In the genomic region with DNA sequence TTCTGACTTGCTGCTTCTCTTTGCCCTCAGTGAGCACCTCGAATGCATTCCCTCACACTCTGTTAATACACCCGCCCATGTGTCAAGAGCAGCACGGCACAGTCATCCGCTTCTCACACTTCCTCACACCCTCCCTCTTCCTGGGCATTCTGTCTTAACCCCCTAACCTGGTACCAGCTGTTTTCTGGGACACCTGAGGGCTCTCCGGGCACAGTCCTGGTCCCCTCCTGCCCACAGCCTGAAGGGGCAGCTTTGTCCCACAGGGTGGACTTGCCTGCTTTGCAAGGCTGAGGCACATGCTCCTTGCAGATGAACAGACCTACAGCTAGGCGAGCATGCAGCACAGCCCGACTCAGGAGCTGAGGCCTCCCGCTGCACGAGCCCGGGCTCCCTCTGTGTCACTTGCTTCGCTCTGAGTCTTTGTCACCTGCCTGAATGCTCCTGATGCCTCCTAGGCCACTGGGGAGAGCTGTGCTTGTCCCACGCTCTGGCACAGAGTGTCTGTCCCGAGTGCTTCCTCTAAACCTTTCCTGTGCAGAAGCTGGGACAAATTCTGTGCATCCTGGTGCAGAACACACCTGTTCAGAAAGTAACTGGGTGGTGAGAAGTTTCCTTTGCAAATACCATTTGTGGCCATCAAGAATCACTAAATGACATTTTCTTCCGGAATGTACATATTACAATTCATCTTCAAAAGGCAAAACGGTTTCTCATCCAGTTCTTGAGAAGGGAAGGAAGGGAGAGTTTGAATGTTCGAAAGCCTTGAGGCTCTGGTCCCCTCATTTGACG, we compare ENCODE assay signal across 8 cellular contexts. TPM values are rescaled to one million over a fixed set of nuclear protein-coding genes. Genes with fewer than 3 reads are reported as not detected.
DNase-seq lines count a peak whose midpoint lies in the region; ATAC-seq and TF ChIP-seq lines count a peak whose summit lies in the region.

No MANE protein-coding gene starts in this region.

- no peak overlapping the region for H3K4me3 ChIP-seq in coronary artery

- DNase-seq in activated CD4-positive, alpha-beta T cell treated with anti-CD3 and anti-CD28 coated beads, Interleukin-2, amount 10 ng/mL, durations not matched to agents 24 days and 14 days, result peak; percentile 64
- no peak for DNase-seq in activated CD4-positive, alpha-beta T cell treated with anti-CD3 and anti-CD28 coated beads, Interleukin-2, amount 50 U/mL, for 1 hour
- DNase-seq in coronary artery (ENCODE audit: low spot score) (peak; percentile 71), NCI-H446 (lab: John Stamatoyannopoulos, UW) (no peak), middle frontal gyrus (ENCODE audit: extremely low spot score, low spot score) (no peak)

- peak overlapping the region; percentile 64 for H3K27ac Mint-ChIP-seq in activated CD4-positive, alpha-beta T cell treated with anti-CD3 and anti-CD28 coated beads, Interleukin-2, amount 10 ng/mL, durations not matched to agents 24 days and 14 days
- H3K27ac Mint-ChIP-seq in stimulated activated naive CD8-positive, alpha-beta T cell treated with anti-CD3 and anti-CD28 coated beads, Interleukin-15, Interleukin-2, amounts not matched to agents 100 ng/mL and 50 ng/mL, for 24 hours, result peak overlapping the region; percentile 78

- H3K36me3 Mint-ChIP-seq in activated CD4-positive, alpha-beta T cell treated with anti-CD3 and anti-CD28 coated beads, Interleukin-2, amount 10 ng/mL, durations not matched to agents 24 days and 14 days (ENCODE audit: low read depth), result peaks cover 19% of the 10 kb centered on the region
- H3K36me3 Mint-ChIP-seq in stimulated activated naive CD8-positive, alpha-beta T cell treated with anti-CD3 and anti-CD28 coated beads, Interleukin-15, Interleukin-2, amounts not matched to agents 100 ng/mL and 50 ng/mL, for 24 hours (ENCODE audit: low read depth), result peaks cover 31% of the 10 kb centered on the region

- H3K27me3 Mint-ChIP-seq in activated CD4-positive, alpha-beta T cell treated with anti-CD3 and anti-CD28 coated beads, Interleukin-2, amount 10 ng/mL, durations not matched to agents 24 days and 14 days, result no peaks in the 10 kb centered on the region
- H3K27me3 Mint-ChIP-seq in stimulated activated naive CD8-positive, alpha-beta T cell treated with anti-CD3 and anti-CD28 coated beads, Interleukin-15, Interleukin-2, amounts not matched to agents 100 ng/mL and 50 ng/mL, for 24 hours, result peaks cover 4% of the 10 kb centered on the region

- H3K27ac ChIP-seq in coronary artery, result no peak overlapping the region

- H3K4me3 Mint-ChIP-seq in activated CD4-positive, alpha-beta T cell treated with anti-CD3 and anti-CD28 coated beads, Interleukin-2, amount 10 ng/mL, durations not matched to agents 24 days and 14 days, result peak overlapping the region; percentile 54
- peak overlapping the region; percentile 32 for H3K4me3 Mint-ChIP-seq in stimulated activated naive CD8-positive, alpha-beta T cell treated with anti-CD3 and anti-CD28 coated beads, Interleukin-15, Interleukin-2, amounts not matched to agents 100 ng/mL and 50 ng/mL, for 24 hours

- peak; percentile 24 for ATAC-seq in HG03439 (IDR thresholded peaks at IDR 0.05; ENCODE audit: unreplicated experiment)
- ATAC-seq in GM21381 (IDR thresholded peaks at IDR 0.05; ENCODE audit: unreplicated experiment), result no peak

- intact Hi-C loops in activated CD4-positive, alpha-beta T cell treated with anti-CD3 and anti-CD28 coated beads, Interleukin-2, amount 10 ng/mL, durations not matched to agents 24 days and 14 days (cut with micrococcal nuclease), result loop anchor here (2.0 kb wide), 1 partner anchor 35 kb away; no protein-coding TSS in a partner anchor

- H3K4me1 Mint-ChIP-seq in activated CD4-positive, alpha-beta T cell treated with anti-CD3 and anti-CD28 coated beads, Interleukin-2, amount 10 ng/mL, durations not matched to agents 24 days and 14 days, result peaks cover 37% of the 10 kb centered on the region
- H3K4me1 Mint-ChIP-seq in stimulated activated naive CD8-positive, alpha-beta T cell treated with anti-CD3 and anti-CD28 coated beads, Interleukin-15, Interleukin-2, amounts not matched to agents 100 ng/mL and 50 ng/mL, for 24 hours (ENCODE audit: low read depth), result peaks cover 56% of the 10 kb centered on the region

- no peak for TF ChIP-seq CTCF in coronary artery (IDR thresholded peaks at IDR 0.05)

- peaks cover 4% of the 10 kb centered on the region for H3K9me3 Mint-ChIP-seq in activated CD4-positive, alpha-beta T cell treated with anti-CD3 and anti-CD28 coated beads, Interleukin-2, amount 10 ng/mL, durations not matched to agents 24 days and 14 days
- peaks cover 8% of the 10 kb centered on the region for H3K9me3 Mint-ChIP-seq in stimulated activated naive CD8-positive, alpha-beta T cell treated with anti-CD3 and anti-CD28 coated beads, Interleukin-15, Interleukin-2, amounts not matched to agents 100 ng/mL and 50 ng/mL, for 24 hours

RNA-seq across cellular contexts. Expression of a gene that starts 47.8 kb away (rescaled TPM):
- 25.8 and 26.0 TPM in 2 replicates for total RNA-seq in activated CD4-positive, alpha-beta T cell treated with anti-CD3 and anti-CD28 coated beads, Interleukin-2, amount 10 ng/mL, durations not matched to agents 24 days and 14 days

Comparison
In these comparisons a context has a peak if more than half of its experiments do, and no peak if none do; other contexts are left out.
1. DNase-seq: peak in activated CD4-positive, alpha-beta T cell treated with anti-CD3 and anti-CD28 coated beads, Interleukin-2, amount 10 ng/mL, durations not matched to agents 24 days and 14 days (single experiment) and coronary artery (single experiment); none in activated CD4-positive, alpha-beta T cell treated with anti-CD3 and anti-CD28 coated beads, Interleukin-2, amount 50 U/mL, for 1 hour (single experiment), NCI-H446 (0 of 2) and middle frontal gyrus (single experiment).